In the genomic region with DNA sequence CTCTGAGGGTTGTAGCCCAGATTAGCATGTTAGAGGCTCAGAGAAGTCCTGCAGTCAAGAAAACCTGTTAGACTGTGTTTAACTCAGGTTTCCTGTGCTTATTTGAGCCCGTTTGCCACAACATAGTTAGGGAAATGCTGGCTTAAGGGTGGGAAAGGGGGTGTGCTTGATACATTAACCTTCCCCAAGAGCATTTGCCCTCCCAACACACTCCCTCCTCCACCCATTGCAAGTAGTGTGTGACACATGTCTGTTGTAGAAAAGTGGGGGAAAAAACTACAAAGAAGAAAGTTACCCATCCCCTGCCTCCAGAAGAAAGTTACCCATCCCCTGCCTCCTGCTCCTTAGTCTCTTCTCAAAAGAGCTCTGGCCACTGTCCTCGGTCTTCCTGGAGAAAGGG, we compare ENCODE assay signal across 12 cellular contexts. TPM values are rescaled to one million over a fixed set of nuclear protein-coding genes. Genes with fewer than 3 reads are reported as not detected.
DNase-seq lines count a peak whose midpoint lies in the region; ATAC-seq, FAIRE-seq and TF ChIP-seq lines count a peak whose summit lies in the region.
"Had no signal": no experiment of that assay in that cellular context is flagged by ENCODE, and none has a peak within 500 bp of the region (broad histone marks: within the 10 kb centered on the region; RNA-seq: fewer than 3 reads in every experiment).

No MANE protein-coding gene starts in this region.

- H3K36me3 Mint-ChIP-seq in CD4-positive, alpha-beta memory T cell, result no peaks in the 10 kb centered on the region
- H3K36me3 Mint-ChIP-seq in activated naive CD4-positive, alpha-beta T cell treated with anti-CD3 and anti-CD28 coated beads, Interleukin-2, amount 50 U/mL, for 72 hours, result no peaks in the 10 kb centered on the region
- no peaks in the 10 kb centered on the region for H3K36me3 Mint-ChIP-seq in naive thymus-derived CD4-positive, alpha-beta T cell
- H3K36me3 Mint-ChIP-seq in mesothelial cell of epicardium, result no peaks in the 10 kb centered on the region

- H3K27ac ChIP-seq in CD4-positive, alpha-beta memory T cell (ENCODE audit: low read depth, low read length), result no peak overlapping the region
- H3K27ac ChIP-seq in naive thymus-derived CD4-positive, alpha-beta T cell (ENCODE audit: low read depth, low read length), result no peak overlapping the region
- no peak overlapping the region for H3K27ac ChIP-seq in ovary
- H3K27ac ChIP-seq: adrenal gland, gastroesophageal sphincter had no signal

- peaks cover 0 to 3% (median 0%) of the 10 kb centered on the region in 8 donors for H3K9me3 Mint-ChIP-seq in CD4-positive, alpha-beta memory T cell
- H3K9me3 Mint-ChIP-seq in activated naive CD4-positive, alpha-beta T cell treated with anti-CD3 and anti-CD28 coated beads, Interleukin-2, amount 50 U/mL, for 72 hours, result no peaks in the 10 kb centered on the region
- peaks cover 0 to 1% (median 0%) of the 10 kb centered on the region in 11 donors for H3K9me3 Mint-ChIP-seq in naive thymus-derived CD4-positive, alpha-beta T cell
- no peaks in the 10 kb centered on the region for H3K9me3 Mint-ChIP-seq in mesothelial cell of epicardium

- 82 to 89% (median 88%) methylated on average over 2 of the region's 2 CpGs for WGBS in ovary, 3 donors

- no peak for TF ChIP-seq EP300 in ovary (IDR thresholded peaks at IDR 0.05)

- H3K27me3 ChIP-seq in CD4-positive, alpha-beta memory T cell (ENCODE audit: insufficient read depth, low read length), result no peaks in the 10 kb centered on the region
- H3K27me3 ChIP-seq in naive thymus-derived CD4-positive, alpha-beta T cell (ENCODE audit: control insufficient read depth in 2 of 2, insufficient read depth in 2 of 2, low read length in 2 of 2), result no peaks in the 10 kb centered on the region
- H3K27me3 ChIP-seq in ovary, result no peaks in the 10 kb centered on the region
- H3K27me3 ChIP-seq: adrenal gland, gastroesophageal sphincter, pancreas had no signal

- H3K27ac Mint-ChIP-seq in CD4-positive, alpha-beta memory T cell, result peak overlapping the region in 6 of 7 donors; percentile 22 to 97 (median 83)
- peak overlapping the region; percentile 78 to 92 for H3K27ac Mint-ChIP-seq in activated naive CD4-positive, alpha-beta T cell treated with anti-CD3 and anti-CD28 coated beads, Interleukin-2, amount 50 U/mL, for 72 hours
- peak overlapping the region in 6 of 9 donors; percentile 39 to 97 (median 81) for H3K27ac Mint-ChIP-seq in naive thymus-derived CD4-positive, alpha-beta T cell
- no peak overlapping the region for H3K27ac Mint-ChIP-seq in mesothelial cell of epicardium

- peaks cover 28% of the 10 kb centered on the region for H3K4me1 ChIP-seq in CD4-positive, alpha-beta memory T cell (ENCODE audit: insufficient read depth, low read length)
- peaks cover 19 to 23% of the 10 kb centered on the region in 2 donors for H3K4me1 ChIP-seq in naive thymus-derived CD4-positive, alpha-beta T cell (ENCODE audit: control insufficient read depth in 2 of 2, insufficient read depth in 2 of 2, low read length in 2 of 2)
- no peaks in the 10 kb centered on the region for H3K4me1 ChIP-seq in ovary (ENCODE audit: insufficient read depth)
- H3K4me1 ChIP-seq: adrenal gland, Caco-2, gastroesophageal sphincter, pancreas had no signal

- H3K9me3 ChIP-seq in CD4-positive, alpha-beta memory T cell (ENCODE audit: control insufficient read depth in 1 of 2, low read length in 2 of 2), result no peaks in the 10 kb centered on the region
- no peaks in the 10 kb centered on the region for H3K9me3 ChIP-seq in naive thymus-derived CD4-positive, alpha-beta T cell (ENCODE audit: control insufficient read depth in 2 of 3, low read length in 3 of 3)
- no peaks in the 10 kb centered on the region for H3K9me3 ChIP-seq in ovary
- H3K9me3 ChIP-seq: adrenal gland, Caco-2, gastroesophageal sphincter, pancreas had no signal

- no peak for TF ChIP-seq POLR2A in ovary (IDR thresholded peaks at IDR 0.05)

- H3K4me3 ChIP-seq in CD4-positive, alpha-beta memory T cell (ENCODE audit: low read length in 2 of 2), result no peak overlapping the region
- H3K4me3 ChIP-seq in naive thymus-derived CD4-positive, alpha-beta T cell (ENCODE audit: low read length), result no peak overlapping the region
- H3K4me3 ChIP-seq in ovary, result no peak overlapping the region
- H3K4me3 ChIP-seq: adrenal gland, gastroesophageal sphincter, pancreas had no signal

- intact Hi-C loops in CD4-positive, alpha-beta memory T cell (cut with micrococcal nuclease), result loop anchor here (1.0 kb wide), 3 partner anchors 47 to 355 kb away; no protein-coding TSS in a partner anchor
- intact Hi-C loops in naive thymus-derived CD4-positive, alpha-beta T cell (cut with micrococcal nuclease), result loop anchor here (1.0 to 10.0 kb wide), 8 partner anchors 45 to 614 kb away; no protein-coding TSS in a partner anchor
- intact Hi-C loops in ovary (cut with DNase I), result no loop called here

- no peak for ATAC-seq in activated naive CD4-positive, alpha-beta T cell treated with anti-CD3 and anti-CD28 coated beads, Interleukin-2, amount 50 U/mL, for 72 hours
- ATAC-seq in naive thymus-derived CD4-positive, alpha-beta T cell, result no peak

- FAIRE-seq in HTR-8/SVneo (lab: Jason Lieb, UNC), result peak; percentile 66
- FAIRE-seq: pancreas had no signal

- peaks cover 18 to 45% (median 29%) of the 10 kb centered on the region in 4 donors for H3K4me1 Mint-ChIP-seq in CD4-positive, alpha-beta memory T cell
- peaks cover 20 to 38% (median 29%) of the 10 kb centered on the region in 7 donors for H3K4me1 Mint-ChIP-seq in naive thymus-derived CD4-positive, alpha-beta T cell
- peaks cover 23% of the 10 kb centered on the region for H3K4me1 Mint-ChIP-seq in mesothelial cell of epicardium

- POLR2A ChIA-PET in CD4-positive, alpha-beta memory T cell (lab: Charles Lee; ENCODE audit: partially characterized antibody), result interaction anchor here (0.9 to 1.2 kb wide), 3 partner anchors 45 to 350 kb away, joined by 3 to 5 read pairs (median 4); a partner anchor contains a TSS
- POLR2A ChIA-PET in naive thymus-derived CD4-positive, alpha-beta T cell (lab: Charles Lee), result interaction anchor here (0.7 to 1.3 kb wide), 2 partner anchors 350 to 354 kb away, joined by 3 read pairs; no protein-coding TSS in a partner anchor

- H3K36me3 ChIP-seq in CD4-positive, alpha-beta memory T cell (ENCODE audit: insufficient read depth, low read length), result no peaks in the 10 kb centered on the region
- no peaks in the 10 kb centered on the region for H3K36me3 ChIP-seq in naive thymus-derived CD4-positive, alpha-beta T cell (ENCODE audit: control insufficient read depth in 2 of 3, insufficient read depth in 3 of 3, low read length in 3 of 3)
- no peaks in the 10 kb centered on the region for H3K36me3 ChIP-seq in ovary
- H3K36me3 ChIP-seq: adrenal gland, gastroesophageal sphincter, pancreas had no signal

- peak overlapping the region in 4 of 8 donors; percentile 39 to 85 (median 60) for H3K4me3 Mint-ChIP-seq in CD4-positive, alpha-beta memory T cell
- peak overlapping the region in 6 of 10 donors; percentile 1 to 67 (median 56) for H3K4me3 Mint-ChIP-seq in naive thymus-derived CD4-positive, alpha-beta T cell
- H3K4me3 Mint-ChIP-seq in mesothelial cell of epicardium, result no peak overlapping the region

- TF ChIP-seq CTCF in mesothelial cell of epicardium (IDR thresholded peaks at IDR 0.05; ENCODE audit: unreplicated experiment), result no peak
- TF ChIP-seq CTCF in ovary (IDR thresholded peaks at IDR 0.05), result no peak

- DNase-seq in CD4-positive, alpha-beta memory T cell, result no peak
- DNase-seq in HTR-8/SVneo (ENCODE audit: insufficient read length, low spot score) (no peak), mesothelial cell of epicardium (ENCODE audit: low spot score in 2 of 2, unreplicated experiment in 2 of 2) (no peak), ovary (no peak), NCI-H446 (lab: John Stamatoyannopoulos, UW) (no peak)
- no peak for DNase-seq in activated naive CD4-positive, alpha-beta T cell treated with anti-CD3 and anti-CD28 coated beads, Interleukin-2, amount 50 U/mL, for 72 hours (ENCODE audit: low spot score in 2 of 2)
- DNase-seq in naive thymus-derived CD4-positive, alpha-beta T cell, result peak in 1 of 9 donors; percentile 18
- no peak for DNase-seq in activated CD4-positive, CD25-positive, alpha-beta regulatory T cell treated with anti-CD3 and anti-CD28 coated beads, Interleukin-2, amount 50 U/mL, for 72 hours

- CTCF ChIA-PET in CD4-positive, alpha-beta memory T cell (lab: Charles Lee; ENCODE audit: partially characterized antibody), result interaction anchor here (0.8 to 2.7 kb wide), 16 partner anchors 9 to 362 kb away, joined by 3 to 48 read pairs (median 4); a partner anchor contains a TSS
- CTCF ChIA-PET in naive thymus-derived CD4-positive, alpha-beta T cell (lab: Charles Lee), result interaction anchor here (0.6 to 2.6 kb wide), 8 partner anchors 16 to 362 kb away, joined by 3 to 30 read pairs (median 3); a partner anchor contains a TSS

- H3K27me3 Mint-ChIP-seq in CD4-positive, alpha-beta memory T cell, result no peaks in the 10 kb centered on the region
- H3K27me3 Mint-ChIP-seq in naive thymus-derived CD4-positive, alpha-beta T cell, result peaks cover 0 to 7% (median 0%) of the 10 kb centered on the region in 5 donors
- peaks cover 15% of the 10 kb centered on the region for H3K27me3 Mint-ChIP-seq in mesothelial cell of epicardium (ENCODE audit: low read depth)

RNA-seq across cellular contexts. Expression of a gene that starts 36.8 kb away (rescaled TPM):
- 10 to 100 TPM; 31.3 to 32.4 TPM for total RNA-seq in CD4-positive, alpha-beta memory T cell
- 10 to 100 TPM; 62.6 to 86.1 TPM for polyA plus RNA-seq in CD4-positive, alpha-beta memory T cell
- total RNA-seq in activated naive CD4-positive, alpha-beta T cell treated with anti-CD3 and anti-CD28 coated beads, Interleukin-2, amount 50 U/mL, for 72 hours, result 10 to 100 TPM; 37.8 to 51.5 TPM
- total RNA-seq in naive thymus-derived CD4-positive, alpha-beta T cell, result 10 to 100 TPM; 20.9 to 39.2 (median 28.7) TPM
- 10 to 100 TPM; 59.7 to 68.4 TPM for polyA plus RNA-seq in naive thymus-derived CD4-positive, alpha-beta T cell
- total RNA-seq in mesothelial cell of epicardium, result 41.4 to 46.6 TPM (median 46.0 TPM) in 3 replicates
- total RNA-seq in ovary, result 10 to 100 TPM; 21.9 to 44.1 (median 25.9) TPM
- 10 to 100 TPM; 35.1 to 45.0 TPM for polyA plus RNA-seq in ovary

RNA-seq across cellular contexts. Expression of a gene that starts 45.7 kb away (rescaled TPM):
- 1 to 10 TPM in 1 of 2 experiments, under 1 TPM in 1; 0.29 to 1.1 TPM for total RNA-seq in CD4-positive, alpha-beta memory T cell
- polyA plus RNA-seq in CD4-positive, alpha-beta memory T cell, result not detected
- total RNA-seq in activated naive CD4-positive, alpha-beta T cell treated with anti-CD3 and anti-CD28 coated beads, Interleukin-2, amount 50 U/mL, for 72 hours, result 10 to 100 TPM; 24.1 to 79.2 TPM
- total RNA-seq in naive thymus-derived CD4-positive, alpha-beta T cell, result 10 to 100 TPM in 3 of 5 experiments, under 1 TPM in 2; 0.60 to 72.1 (median 19.4) TPM
- under 1 TPM in 1 of 2 donors, not detected in 1; 0.26 TPM for polyA plus RNA-seq in naive thymus-derived CD4-positive, alpha-beta T cell
- total RNA-seq in mesothelial cell of epicardium (181 to 186 TPM (median 185 TPM) in 3 replicates), ovary (100 to 1,000 TPM in 1 of 7 donors, 10 to 100 TPM in 6; 19.2 to 123 (median 45.2) TPM)
- polyA plus RNA-seq in ovary, result 10 to 100 TPM; 20.8 to 44.7 TPM

Comparison
In these comparisons a context has a peak if more than half of its experiments do, and no peak if none do; other contexts are left out.
1. intact Hi-C loops: an anchor here in CD4-positive, alpha-beta memory T cell (1.0 kb wide) and naive thymus-derived CD4-positive, alpha-beta T cell (1.0 to 10.0 kb wide); none called in ovary.